In the genomic region with DNA sequence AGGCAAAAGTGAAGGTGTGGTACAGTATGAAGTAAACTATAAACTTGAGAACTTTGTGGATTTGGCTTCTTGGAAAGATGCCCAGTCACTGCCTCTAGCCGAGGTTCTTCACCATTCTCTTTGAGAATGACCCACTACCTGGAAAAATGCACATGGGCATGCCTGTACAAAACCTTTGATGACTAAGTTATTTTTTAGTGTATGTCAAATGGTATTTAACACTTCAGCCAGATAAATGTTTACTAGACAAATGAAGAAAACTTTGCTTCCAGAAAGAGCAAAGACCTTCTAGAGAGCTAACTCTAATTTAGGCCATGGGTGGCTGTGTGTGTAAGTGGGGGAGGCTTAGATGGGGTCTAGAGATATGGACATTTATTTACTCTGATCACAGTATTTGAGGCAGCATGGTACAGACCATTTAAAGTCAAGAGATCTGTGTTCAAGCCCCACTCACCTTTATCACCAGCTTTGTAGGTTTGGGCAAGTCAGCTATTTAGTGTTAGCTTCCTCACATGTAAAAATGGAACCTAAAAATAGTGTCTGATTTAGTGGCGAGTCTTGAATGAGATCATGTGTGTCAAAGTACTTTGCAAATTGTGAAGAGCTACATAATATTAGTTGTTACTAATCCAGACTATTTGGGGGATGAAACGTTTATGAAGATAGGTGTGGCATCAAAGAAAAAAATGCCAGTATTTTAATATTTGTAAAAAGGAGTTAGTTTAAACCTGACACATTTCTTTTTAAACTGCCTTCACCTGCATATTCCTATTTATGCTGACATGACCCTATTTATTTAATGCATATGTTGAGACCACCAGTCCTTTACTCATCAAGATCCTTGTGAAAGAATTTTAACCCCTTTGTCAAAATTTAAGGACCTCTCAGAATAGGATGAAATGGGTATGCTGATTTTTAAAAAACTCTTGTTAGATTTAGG, we compare ENCODE assay signal across 1 cellular context.
A peak's percentile ranks its signal among the peaks of the same experiment; 100 is the strongest.
TF ChIP-seq lines count a peak whose summit lies in the region.

No MANE protein-coding gene starts in this region.

TF ChIP-seq in IMR-90, 13 proteins besides CTCF, POLR2A, EP300 and RAD21:
- TF ChIP-seq MAFK (IDR thresholded peaks at IDR 0.05; ENCODE audit: low read depth, low read length) (peak; percentile 77), MXI1 (IDR thresholded peaks at IDR 0.05; ENCODE audit: borderline replicate concordance, low read depth, low read length) (no peak)
